Comparison of ENCODE assay signal across 9 cellular contexts in genomic region chr11:2302280-2302843, GRCh38. TPM values are rescaled to one million over a fixed set of nuclear protein-coding genes. Genes with fewer than 3 reads are reported as not detected.
DNase-seq lines count a peak whose midpoint lies in the region; ATAC-seq and TF ChIP-seq lines count a peak whose summit lies in the region.
"Had no signal": no experiment of that assay in that cellular context is flagged by ENCODE, and none has a peak within 500 bp of the region (broad histone marks: within the 10 kb centered on the region; RNA-seq: fewer than 3 reads in every experiment).

No MANE protein-coding gene starts in this region.

- H3K27me3 ChIP-seq in SJCRH30: peaks cover 8% of the 10 kb centered on the region; the same call in 1 of the 2 replicates

- H3K27ac ChIP-seq in SJCRH30 (no peak overlapping the region), skin epidermis (peak overlapping the region in 17 of 21 experiments; percentile 11 to 93 (median 74))

- TF ChIP-seq POLR2A in erythroblast (IDR thresholded peaks at IDR 0.05; ENCODE audit: low read length): peak; percentile 28

- ATAC-seq in GM21447 (IDR thresholded peaks at IDR 0.05; ENCODE audit: unreplicated experiment) (peak; percentile 9), HG03045 (IDR thresholded peaks at IDR 0.05; ENCODE audit: unreplicated experiment) (no peak)

- peaks cover 18% of the 10 kb centered on the region for H3K4me1 ChIP-seq in SJCRH30

- peak; percentile 44 to 59 for DNase-seq in SJCRH30
- DNase-seq in erythroblast (lab: John Stamatoyannopoulos, UW): peak; percentile 76 to 78
- no peak for DNase-seq in LoVo (ENCODE audit: low spot score)
- DNase-seq in COLO668 (lab: John Stamatoyannopoulos, UW; ENCODE audit: unreplicated experiment): no peak
- no peak for DNase-seq in COR-L47 (lab: John Stamatoyannopoulos, UW)

- no peaks in the 10 kb centered on the region for H3K9me3 ChIP-seq in SJCRH30 (replicated peaks)

- H3K36me3 ChIP-seq in SJCRH30: no peaks in the 10 kb centered on the region

- peak overlapping the region; percentile 5; the same call in 1 of the 2 replicates for H3K4me3 ChIP-seq in SJCRH30
- peak overlapping the region; percentile 6 to 28 (median 21) for H3K4me3 ChIP-seq in skin epidermis

RNA-seq across cellular contexts. Expression of gene TSPAN32, which starts 0.5 kb away (rescaled TPM):
- 0.57 TPM in 1 of 2 replicates, not detected in the other for total RNA-seq in SJCRH30 (2014; rRNA removed; shearing (Covaris generic))
- total RNA-seq: renal cortical epithelial cell had no signal

RNA-seq across cellular contexts. Expression of gene C11orf21, which starts 0.6 kb away (rescaled TPM):
- total RNA-seq in SJCRH30 (2014; rRNA removed; shearing (Covaris generic)): not detected in 2 replicates

RNA-seq across cellular contexts. Expression of gene ASCL2, which starts 32.0 kb away (rescaled TPM):
- not detected in 2 replicates for total RNA-seq in SJCRH30 (2014; rRNA removed; shearing (Covaris generic))
- total RNA-seq: renal cortical epithelial cell had no signal

Comparison
In these comparisons a context has a peak if more than half of its experiments do, and no peak if none do; other contexts are left out.
1. DNase-seq: peak in SJCRH30 (2 of 2) and erythroblast (2 of 2); none in LoVo (single experiment), COLO668 (single experiment) and COR-L47 (single experiment).